In the genomic region with DNA sequence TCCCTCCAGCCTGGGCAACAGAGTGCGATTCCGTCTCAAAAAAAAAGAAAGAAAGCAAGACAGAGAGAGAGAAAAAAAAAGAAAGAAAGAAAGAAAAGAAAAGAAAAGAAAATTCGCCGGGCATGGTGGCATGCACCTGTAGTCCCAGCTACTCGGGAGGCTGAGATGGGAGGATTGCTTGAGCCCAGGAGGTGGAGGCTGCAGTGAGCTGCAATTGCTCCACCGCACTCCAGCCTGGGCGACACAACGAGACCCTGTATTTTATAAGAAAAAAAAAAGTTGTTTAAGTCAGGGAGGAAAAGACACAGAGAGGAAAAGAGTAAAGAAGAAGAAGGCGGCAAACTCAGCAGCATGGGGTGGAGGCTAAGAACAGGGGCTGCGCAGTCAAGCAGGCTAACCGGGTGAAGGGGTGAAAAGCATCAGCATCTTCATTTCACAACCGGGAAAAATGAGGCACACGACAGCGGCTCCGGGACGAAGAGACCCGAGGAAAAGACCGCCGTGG, we compare ENCODE assay signal across 8 cellular contexts. TPM values are rescaled to one million over a fixed set of nuclear protein-coding genes. Genes with fewer than 3 reads are reported as not detected.
DNase-seq lines count a peak whose midpoint lies in the region; ATAC-seq and TF ChIP-seq lines count a peak whose summit lies in the region.

No MANE protein-coding gene starts in this region.

- DNase-seq in BE2C, result no peak
- DNase-seq in HFFc6, result no peak
- no peak for DNase-seq in adipocyte (ENCODE audit: low read depth)
- DNase-seq in right lobe of liver, result no peak
- DNase-seq in vagina (ENCODE audit: extremely low spot score in 2 of 2), result no peak
- DNase-seq in adrenal gland, result no peak
- no peak for DNase-seq in NCI-H748 treated with DMSO at 0.1 percent for 48 hours (lab: John Stamatoyannopoulos, UW)
- DNase-seq in NCI-H510A treated with DMSO at 0.1 percent for 48 hours (lab: John Stamatoyannopoulos, UW), result no peak

- TF ChIP-seq CTCF in BE2C (IDR thresholded peaks at IDR 0.05; ENCODE audit: low read depth, low read length) (no peak), HFFc6 (IDR thresholded peaks at IDR 0.05) (no peak), right lobe of liver (IDR thresholded peaks at IDR 0.05) (no peak), vagina (IDR thresholded peaks at IDR 0.05) (no peak), adrenal gland (IDR thresholded peaks at IDR 0.05) (no peak)

- H3K9me3 ChIP-seq in BE2C, result peaks cover 4% of the 10 kb centered on the region; the same call in 1 of the 2 replicates
- no peaks in the 10 kb centered on the region for H3K9me3 ChIP-seq in adipocyte (ENCODE audit: control insufficient read depth, low read length)
- no peaks in the 10 kb centered on the region for H3K9me3 ChIP-seq in right lobe of liver
- H3K9me3 ChIP-seq in vagina, result no peaks in the 10 kb centered on the region
- no peaks in the 10 kb centered on the region for H3K9me3 ChIP-seq in adrenal gland (replicated peaks in 1 of 3)

- H3K4me3 ChIP-seq in BE2C (ENCODE audit: low read depth, low read length), result peak overlapping the region; percentile 86
- peak overlapping the region; percentile 90 for H3K4me3 ChIP-seq in adipocyte (ENCODE audit: low read length)
- H3K4me3 ChIP-seq in right lobe of liver, result peak overlapping the region; percentile 88 to 95 (median 93)
- H3K4me3 ChIP-seq in vagina, result peak overlapping the region; percentile 59 to 97
- H3K4me3 ChIP-seq in adrenal gland, result peak overlapping the region in 2 of 4 donors; percentile 67 to 89

- H3K4me1 ChIP-seq in BE2C, result peaks cover 4% of the 10 kb centered on the region
- peaks cover 11% of the 10 kb centered on the region for H3K4me1 ChIP-seq in adipocyte (ENCODE audit: control insufficient read depth, insufficient read depth, low read length)
- H3K4me1 ChIP-seq in right lobe of liver, result peaks cover 0 to 8% (median 3%) of the 10 kb centered on the region in 4 donors
- H3K4me1 ChIP-seq in vagina, result peaks cover 19% of the 10 kb centered on the region
- H3K4me1 ChIP-seq in adrenal gland (replicated peaks in 1 of 2), result peaks cover 24 to 25% of the 10 kb centered on the region in 2 donors

- H3K27ac ChIP-seq in right lobe of liver (no peak overlapping the region), vagina (no peak overlapping the region), adrenal gland (no peak overlapping the region)

- no peak overlapping the region for H3K27ac Mint-ChIP-seq in HFFc6

- no peaks in the 10 kb centered on the region for H3K9me3 Mint-ChIP-seq in HFFc6

- peaks cover 10% of the 10 kb centered on the region for H3K36me3 Mint-ChIP-seq in HFFc6 (ENCODE audit: low read depth)

- WGBS in right lobe of liver (ENCODE audit: insufficient coverage, low coverage, low lambda C conversion rate, missing lambda C conversion rate), result 45% methylated on average over 11 of the region's 19 CpGs
- WGBS in adrenal gland, 4 donors, result 23 to 30% (median 27%) methylated on average over 19 of the region's 19 CpGs

- no peaks in the 10 kb centered on the region for H3K27me3 ChIP-seq in BE2C
- H3K27me3 ChIP-seq in adipocyte (replicated peaks; ENCODE audit: control insufficient read depth, insufficient read depth, low read length), result peaks cover 4% of the 10 kb centered on the region
- no peaks in the 10 kb centered on the region for H3K27me3 ChIP-seq in right lobe of liver
- H3K27me3 ChIP-seq in vagina, result no peaks in the 10 kb centered on the region
- H3K27me3 ChIP-seq in adrenal gland, result no peaks in the 10 kb centered on the region

- ATAC-seq in right lobe of liver, result no peak

- H3K36me3 ChIP-seq in BE2C (peaks cover 14% of the 10 kb centered on the region), adipocyte (ENCODE audit: control insufficient read depth, insufficient read depth, low read length, severe bottlenecking) (peaks cover 24% of the 10 kb centered on the region), right lobe of liver (peaks cover 0 to 18% (median 1%) of the 10 kb centered on the region in 4 donors), vagina (peaks cover 0 to 17% of the 10 kb centered on the region in 2 donors), adrenal gland (replicated peaks in 1 of 2) (peaks cover 0 to 18% of the 10 kb centered on the region in 2 donors)

- no peak for TF ChIP-seq POLR2A in right lobe of liver (IDR thresholded peaks at IDR 0.05)
- no peak for TF ChIP-seq POLR2A in vagina (IDR thresholded peaks at IDR 0.05)
- no peak for TF ChIP-seq POLR2A in adrenal gland (IDR thresholded peaks at IDR 0.05)

- peak overlapping the region; percentile 88 for H3K4me3 Mint-ChIP-seq in HFFc6

- peaks cover 13% of the 10 kb centered on the region for H3K27me3 Mint-ChIP-seq in HFFc6 (ENCODE audit: insufficient read depth)

- H3K4me1 Mint-ChIP-seq in HFFc6 (ENCODE audit: low read depth), result peaks cover 24% of the 10 kb centered on the region

- intact Hi-C loops in right lobe of liver (cut with DNase I) (no loop called here), vagina (cut with DNase I) (no loop called here), adrenal gland (cut with DNase I) (loop anchor here in 1 of 2 donors (10.0 kb wide), 1 partner anchor 100 kb away; no protein-coding TSS in a partner anchor)

- no peak overlapping the region for H3K9ac ChIP-seq in adipocyte (ENCODE audit: low read length)

RNA-seq across cellular contexts. Expression of gene FICD, which starts 0.6 kb away (rescaled TPM):
- polyA plus RNA-seq in BE2C (2012; ENCODE audit: insufficient read depth, insufficient read length, low read depth), result 3.9 TPM
- 10 to 100 TPM in 2 of 6 experiments, 1 to 10 TPM in 4; 8.5 to 12.1 (median 9.9) TPM for total RNA-seq in HFFc6 (2021; fragmentation: NEBNext Ultra II Directional; extraction: Animal tissue kit (Norgen Biotek cat#: 25700))
- total RNA-seq in right lobe of liver (1 to 10 TPM; 2.8 to 8.4 (median 5.6) TPM), vagina (6.9 TPM), adrenal gland (10 to 100 TPM in 7 of 8 donors, 1 to 10 TPM in 1; 6.2 to 77.5 (median 13.0) TPM)
- polyA plus RNA-seq in adrenal gland, result 10 to 100 TPM in 1 of 3 donors, 1 to 10 TPM in 2; 2.7 to 71.6 (median 2.8) TPM

RNA-seq across cellular contexts. Expression of gene SART3, which starts 46.5 kb away (rescaled TPM):
- 117 TPM for polyA plus RNA-seq in BE2C (2012; ENCODE audit: insufficient read depth, insufficient read length, low read depth)
- total RNA-seq in HFFc6 (2021; fragmentation: NEBNext Ultra II Directional; extraction: Animal tissue kit (Norgen Biotek cat#: 25700)), result 10 to 100 TPM; 33.8 to 36.3 (median 34.8) TPM
- total RNA-seq in right lobe of liver (10 to 100 TPM; 13.2 to 28.4 (median 20.6) TPM), vagina (44.2 TPM), adrenal gland (10 to 100 TPM; 34.2 to 79.3 (median 46.8) TPM)
- polyA plus RNA-seq in adrenal gland, result 10 to 100 TPM; 27.5 to 30.8 (median 30.1) TPM

RNA-seq across cellular contexts. Expression of gene ISCU, which starts 47.9 kb away (rescaled TPM):
- 185 TPM for polyA plus RNA-seq in BE2C (2012; ENCODE audit: insufficient read depth, insufficient read length, low read depth)
- total RNA-seq in HFFc6 (2021; fragmentation: NEBNext Ultra II Directional; extraction: Animal tissue kit (Norgen Biotek cat#: 25700)), result 100 to 1,000 TPM; 100 to 128 (median 107) TPM
- total RNA-seq in right lobe of liver (10 to 100 TPM; 36.7 to 81.8 (median 58.4) TPM), vagina (167 TPM), adrenal gland (1,000 to 10,000 TPM in 1 of 8 donors, 100 to 1,000 TPM in 7; 312 to 1,219 (median 431) TPM)
- polyA plus RNA-seq in adrenal gland, result 100 to 1,000 TPM; 209 to 431 (median 272) TPM
